21 cellular contexts compared by ENCODE assay signal in the genomic region with DNA sequence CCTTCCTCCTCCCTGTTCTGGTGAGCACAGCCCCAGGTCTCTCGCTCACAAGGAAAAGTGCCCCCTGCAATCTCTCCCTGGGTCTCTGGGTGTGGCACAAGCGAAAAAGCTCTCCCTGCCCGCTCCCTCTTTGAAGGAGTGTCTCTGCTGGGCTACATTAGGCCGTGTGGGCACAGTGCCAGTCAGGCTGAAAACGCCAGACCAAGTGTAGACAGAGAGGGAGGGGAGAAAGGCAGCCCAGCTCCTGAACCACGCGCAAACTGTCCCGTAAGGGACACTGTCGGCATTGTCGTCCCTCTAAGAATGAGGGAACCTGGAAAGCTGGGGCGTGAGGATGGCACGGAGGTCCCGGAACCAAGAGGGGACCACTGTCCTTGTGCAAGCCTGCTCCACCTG. TPM values are rescaled to one million over a fixed set of nuclear protein-coding genes. Genes with fewer than 3 reads are reported as not detected.
DNase-seq lines count a peak whose midpoint lies in the region; ATAC-seq and TF ChIP-seq lines count a peak whose summit lies in the region.
"Had no signal": no experiment of that assay in that cellular context is flagged by ENCODE, and none has a peak within 500 bp of the region (broad histone marks: within the 10 kb centered on the region; RNA-seq: fewer than 3 reads in every experiment).

No MANE protein-coding gene starts in this region.

- H3K4me3 ChIP-seq in BE2C (ENCODE audit: low read depth, low read length) (no peak overlapping the region), right cardiac atrium (ENCODE audit: low read length) (no peak overlapping the region), ovary (no peak overlapping the region)
- H3K4me3 ChIP-seq: A549, sigmoid colon had no signal

- H3K4me1 Mint-ChIP-seq in brain: peaks cover 47% of the 10 kb centered on the region
- no peaks in the 10 kb centered on the region for H3K4me1 Mint-ChIP-seq in activated CD4-positive, alpha-beta memory T cell treated with anti-CD3 and anti-CD28 coated beads for 36 hours (ENCODE audit: low read depth)
- H3K4me1 Mint-ChIP-seq: activated T-helper 17 cell treated with anti-CD3 and anti-CD28 coated beads, Interleukin-2, amount 50 U/mL, for 72 hours had no signal

- H3K9me3 Mint-ChIP-seq in brain: no peaks in the 10 kb centered on the region
- H3K9me3 Mint-ChIP-seq in activated CD4-positive, alpha-beta memory T cell treated with anti-CD3 and anti-CD28 coated beads for 36 hours: no peaks in the 10 kb centered on the region
- H3K9me3 Mint-ChIP-seq: activated CD8-positive, alpha-beta T cell treated with anti-CD3 and anti-CD28 coated beads for 36 hours; activated T-helper 17 cell treated with anti-CD3 and anti-CD28 coated beads, Interleukin-2, amount 50 U/mL, for 72 hours; naive B cell had no signal

- 55% methylated on average over 13 of the region's 13 CpGs for WGBS in right cardiac atrium
- 82 to 90% (median 83%) methylated on average over 13 of the region's 13 CpGs for WGBS in ovary, 3 donors

- POLR2A ChIA-PET in activated CD4-positive, alpha-beta memory T cell treated with anti-CD3 and anti-CD28 coated beads for 36 hours (lab: Charles Lee): no interaction called here

- no peaks in the 10 kb centered on the region for H3K27me3 ChIP-seq in BE2C
- no peaks in the 10 kb centered on the region for H3K27me3 ChIP-seq in right cardiac atrium (ENCODE audit: control insufficient read depth, insufficient read depth)
- no peaks in the 10 kb centered on the region for H3K27me3 ChIP-seq in ovary
- H3K27me3 ChIP-seq: sigmoid colon had no signal

- no peak for TF ChIP-seq CTCF in BE2C (IDR thresholded peaks at IDR 0.05; ENCODE audit: low read depth, low read length)
- TF ChIP-seq CTCF in brain (conservative IDR thresholded peaks at IDR 0.05): no peak
- TF ChIP-seq CTCF in ovary (IDR thresholded peaks at IDR 0.05): no peak

- peak overlapping the region; percentile 82 for H3K27ac ChIP-seq in right cardiac atrium (ENCODE audit: low read length)
- H3K27ac ChIP-seq in ovary: no peak overlapping the region
- H3K27ac ChIP-seq: A549 had no signal

- ATAC-seq in right cardiac atrium (peak in 1 of 2 donors; percentile 7), HG02884 (IDR thresholded peaks at IDR 0.05; ENCODE audit: unreplicated experiment) (no peak)
- ATAC-seq: A549; activated CD8-positive, alpha-beta T cell treated with anti-CD3 and anti-CD28 coated beads for 36 hours; activated T-helper 17 cell treated with anti-CD3 and anti-CD28 coated beads, Interleukin-2, amount 50 U/mL, for 72 hours; esophagus mucosa; Panc1 had no signal

- DNase-seq in BE2C (peak; percentile 50), right cardiac atrium (peak; percentile 63 to 87 (median 80)), ovary (peak in 4 of 5 donors; percentile 21 to 49 (median 28)), NCI-H2029 treated with DMSO at 0.1 percent for 48 hours (lab: John Stamatoyannopoulos, UW) (no peak), occipital lobe (lab: John Stamatoyannopoulos, UW) (no peak)
- DNase-seq in activated CD4-positive, alpha-beta memory T cell treated with anti-CD3 and anti-CD28 coated beads for 36 hours: no peak
- DNase-seq: activated CD8-positive, alpha-beta T cell treated with anti-CD3 and anti-CD28 coated beads for 36 hours; cortex of kidney; EL; naive B cell; NCI-H1694 treated with DMSO at 0.1 percent for 48 hours; NCI-H524; sigmoid colon; stimulated activated CD4-positive, alpha-beta T cell treated with anti-CD3 and anti-CD28 coated beads, Interleukin-2, amount 100 ng/mL, for 48 hours; trophoblast cell had no signal

- no peak for TF ChIP-seq EP300 in ovary (IDR thresholded peaks at IDR 0.05)

- H3K36me3 Mint-ChIP-seq in brain: peaks cover 8% of the 10 kb centered on the region
- no peaks in the 10 kb centered on the region for H3K36me3 Mint-ChIP-seq in activated CD4-positive, alpha-beta memory T cell treated with anti-CD3 and anti-CD28 coated beads for 36 hours
- H3K36me3 Mint-ChIP-seq: naive B cell had no signal

- CTCF ChIA-PET in activated CD4-positive, alpha-beta memory T cell treated with anti-CD3 and anti-CD28 coated beads for 36 hours (lab: Charles Lee): interaction anchor here (19.5 kb wide), 1 partner anchor 112 kb away, joined by 438 read pairs; no protein-coding TSS in a partner anchor

- H3K9me3 ChIP-seq in BE2C (no peaks in the 10 kb centered on the region), right cardiac atrium (ENCODE audit: control insufficient read depth, low read length) (no peaks in the 10 kb centered on the region), ovary (no peaks in the 10 kb centered on the region)
- H3K9me3 ChIP-seq: A549, sigmoid colon had no signal

- H3K27ac Mint-ChIP-seq in brain: peak overlapping the region in 4 of 5 experiments; percentile 51 to 92 (median 72)
- H3K27ac Mint-ChIP-seq in activated CD4-positive, alpha-beta memory T cell treated with anti-CD3 and anti-CD28 coated beads for 36 hours: no peak overlapping the region
- H3K27ac Mint-ChIP-seq: activated CD8-positive, alpha-beta T cell treated with anti-CD3 and anti-CD28 coated beads for 36 hours; activated T-helper 17 cell treated with anti-CD3 and anti-CD28 coated beads, Interleukin-2, amount 50 U/mL, for 72 hours had no signal

- TF ChIP-seq POLR2A in ovary (IDR thresholded peaks at IDR 0.05): no peak

- H3K4me1 ChIP-seq in BE2C (peaks cover 11% of the 10 kb centered on the region), right cardiac atrium (ENCODE audit: control insufficient read depth, insufficient read depth, low read length) (peaks cover 9% of the 10 kb centered on the region), ovary (ENCODE audit: insufficient read depth) (peaks cover 8% of the 10 kb centered on the region)

- peak overlapping the region in 1 of 5 experiments; percentile 63 for H3K4me3 Mint-ChIP-seq in brain
- no peak overlapping the region for H3K4me3 Mint-ChIP-seq in activated CD4-positive, alpha-beta memory T cell treated with anti-CD3 and anti-CD28 coated beads for 36 hours
- H3K4me3 Mint-ChIP-seq: activated CD8-positive, alpha-beta T cell treated with anti-CD3 and anti-CD28 coated beads for 36 hours; activated T-helper 17 cell treated with anti-CD3 and anti-CD28 coated beads, Interleukin-2, amount 50 U/mL, for 72 hours; naive B cell had no signal

- H3K36me3 ChIP-seq in BE2C (no peaks in the 10 kb centered on the region), ovary (no peaks in the 10 kb centered on the region)

- no peaks in the 10 kb centered on the region for H3K27me3 Mint-ChIP-seq in brain
- no peaks in the 10 kb centered on the region for H3K27me3 Mint-ChIP-seq in activated CD4-positive, alpha-beta memory T cell treated with anti-CD3 and anti-CD28 coated beads for 36 hours
- H3K27me3 Mint-ChIP-seq: activated CD8-positive, alpha-beta T cell treated with anti-CD3 and anti-CD28 coated beads for 36 hours; activated T-helper 17 cell treated with anti-CD3 and anti-CD28 coated beads, Interleukin-2, amount 50 U/mL, for 72 hours; naive B cell had no signal

- intact Hi-C loops in right cardiac atrium (cut with DNase I): no loop called here
- intact Hi-C loops in ovary (cut with DNase I): no loop called here
- intact Hi-C loops in activated CD4-positive, alpha-beta memory T cell treated with anti-CD3 and anti-CD28 coated beads for 36 hours (cut with micrococcal nuclease): no loop called here

RNA-seq across cellular contexts. Expression of gene SMIM5, which starts 3.9 kb away (rescaled TPM):
- 0.46 TPM for polyA plus RNA-seq in BE2C (2012; ENCODE audit: insufficient read depth, insufficient read length, low read depth)
- polyA plus RNA-seq in brain (ENCODE audit: insufficient read depth, low read depth, low replicate concordance) (2.2 TPM), right cardiac atrium (13.5 TPM), ovary (under 1 TPM; 0.52 to 0.64 TPM)
- total RNA-seq in right cardiac atrium (10 to 100 TPM in 2 of 4 donors, 1 to 10 TPM in 2; 6.9 to 12.2 (median 9.6) TPM), ovary (1 to 10 TPM in 5 of 7 donors, under 1 TPM in 2; 0.51 to 7.9 (median 1.7) TPM), occipital lobe (0.47 TPM)
- total RNA-seq in activated CD4-positive, alpha-beta memory T cell treated with anti-CD3 and anti-CD28 coated beads for 36 hours: not detected

RNA-seq across cellular contexts. Expression of gene RECQL5, which starts 29.8 kb away (rescaled TPM):
- 69.1 TPM for polyA plus RNA-seq in BE2C (2012; ENCODE audit: insufficient read depth, insufficient read length, low read depth)
- polyA plus RNA-seq in brain (ENCODE audit: insufficient read depth, low read depth, low replicate concordance) (25.9 TPM), right cardiac atrium (13.5 TPM), ovary (10 to 100 TPM; 15.7 to 19.4 TPM)
- total RNA-seq in right cardiac atrium (10 to 100 TPM in 3 of 4 donors, 1 to 10 TPM in 1; 7.9 to 19.9 (median 14.8) TPM), ovary (10 to 100 TPM; 13.8 to 32.8 (median 24.8) TPM), occipital lobe (9.8 TPM)
- 10 to 100 TPM; 27.7 to 31.3 TPM for total RNA-seq in activated CD4-positive, alpha-beta memory T cell treated with anti-CD3 and anti-CD28 coated beads for 36 hours

RNA-seq across cellular contexts. Expression of gene SAP30BP, which starts 30.0 kb away (rescaled TPM):
- 162 TPM for polyA plus RNA-seq in BE2C (2012; ENCODE audit: insufficient read depth, insufficient read length, low read depth)
- polyA plus RNA-seq in brain (ENCODE audit: insufficient read depth, low read depth, low replicate concordance): 113 TPM
- total RNA-seq in right cardiac atrium: 10 to 100 TPM; 51.0 to 66.5 (median 56.3) TPM
- polyA plus RNA-seq in right cardiac atrium: 58.5 TPM
- 10 to 100 TPM; 54.8 to 85.0 (median 74.7) TPM for total RNA-seq in ovary
- polyA plus RNA-seq in ovary: 10 to 100 TPM; 83.2 to 89.1 TPM
- 10 to 100 TPM; 81.4 to 92.7 TPM for total RNA-seq in activated CD4-positive, alpha-beta memory T cell treated with anti-CD3 and anti-CD28 coated beads for 36 hours
- total RNA-seq in occipital lobe: 34.0 TPM

RNA-seq across cellular contexts. Expression of gene MYO15B, which starts 49.5 kb away (rescaled TPM):
- 10.0 TPM for polyA plus RNA-seq in BE2C (2012; ENCODE audit: insufficient read depth, insufficient read length, low read depth)
- polyA plus RNA-seq in brain (ENCODE audit: insufficient read depth, low read depth, low replicate concordance) (9.1 TPM), right cardiac atrium (70.9 TPM), ovary (100 to 1,000 TPM in 1 of 2 donors, 10 to 100 TPM in 1; 31.0 to 161 TPM)
- total RNA-seq in right cardiac atrium (100 to 1,000 TPM in 1 of 4 donors, 10 to 100 TPM in 3; 75.8 to 131 (median 93.4) TPM), ovary (100 to 1,000 TPM; 152 to 383 (median 239) TPM), occipital lobe (15.9 TPM)
- 10 to 100 TPM; 16.8 to 20.5 TPM for total RNA-seq in activated CD4-positive, alpha-beta memory T cell treated with anti-CD3 and anti-CD28 coated beads for 36 hours

Comparison
In these comparisons a context has a peak if more than half of its experiments do, and no peak if none do; other contexts are left out.
1. DNase-seq: peak in BE2C (single experiment), right cardiac atrium (3 of 3) and ovary (4 of 5); none in activated CD4-positive, alpha-beta memory T cell treated with anti-CD3 and anti-CD28 coated beads for 36 hours (single experiment), NCI-H2029 treated with DMSO at 0.1 percent for 48 hours (single experiment) and occipital lobe (single experiment).